33 cellular contexts compared by ENCODE assay signal in the genomic region with DNA sequence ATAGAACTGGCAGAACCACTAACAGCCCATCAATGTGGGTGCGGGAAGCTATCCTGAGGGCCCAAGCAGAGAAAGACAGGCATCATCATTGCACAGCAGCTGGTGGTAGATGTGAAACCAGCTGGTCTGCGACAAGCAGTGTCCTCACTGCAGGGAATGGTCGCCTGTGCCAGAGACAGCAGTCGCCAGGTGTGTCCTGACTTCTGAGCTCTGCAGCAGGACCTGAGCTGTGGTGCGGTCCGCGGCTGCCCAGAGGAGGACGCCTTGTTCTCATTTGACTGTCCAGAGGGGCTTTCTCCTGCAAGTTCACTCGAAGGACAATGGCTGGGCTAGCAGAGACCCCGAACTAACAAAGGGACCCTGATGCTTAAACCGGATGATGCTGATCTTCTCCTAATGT.
"Had no signal": no experiment of that assay in that cellular context is flagged by ENCODE, and none has a peak within 500 bp of the region (broad histone marks: within the 10 kb centered on the region; RNA-seq: fewer than 3 reads in every experiment).

No MANE protein-coding gene starts in this region.

- H3K27me3 Mint-ChIP-seq: activated CD4-positive, alpha-beta T cell treated with anti-CD3 and anti-CD28 coated beads for 36 hours; activated CD8-positive, alpha-beta T cell treated with anti-CD3 and anti-CD28 coated beads for 36 hours; activated naive CD8-positive, alpha-beta T cell treated with anti-CD3 and anti-CD28 coated beads for 36 hours; activated naive CD8-positive, alpha-beta T cell treated with anti-CD3 and anti-CD28 coated beads, Interleukin-2, amount 50 U/mL, for 24 hours had no signal

- DNase-seq: activated CD4-positive, alpha-beta T cell treated with anti-CD3 and anti-CD28 coated beads for 36 hours; activated CD4-positive, alpha-beta T cell treated with anti-CD3 and anti-CD28 coated beads, Interleukin-2, amount 50 U/mL, for 1 hour; activated CD4-positive, alpha-beta T cell treated with anti-CD3 and anti-CD28 coated beads, Interleukin-2, amount 50 U/mL, for 48 hours; activated CD4-positive, CD25-positive, alpha-beta regulatory T cell; activated CD4-positive, CD25-positive, alpha-beta regulatory T cell treated with anti-CD3 and anti-CD28 coated beads, Interleukin-2, amount 50 U/mL, for 72 hours; activated CD8-positive, alpha-beta memory T cell treated with anti-CD3 and anti-CD28 coated beads for 24 hours; activated CD8-positive, alpha-beta memory T cell treated with anti-CD3 and anti-CD28 coated beads, Interleukin-2, amount 50 U/mL, for 4 hours; activated CD8-positive, alpha-beta T cell treated with anti-CD3 and anti-CD28 coated beads for 36 hours; activated effector memory CD4-positive, alpha-beta T cell treated with anti-CD3 and anti-CD28 coated beads, Interleukin-2, amount 50 U/mL, for 16 hours; activated naive CD4-positive, alpha-beta T cell treated with anti-CD3 and anti-CD28 coated beads for 36 hours; activated naive CD8-positive, alpha-beta T cell treated with anti-CD3 and anti-CD28 coated beads for 36 hours; activated naive CD8-positive, alpha-beta T cell treated with anti-CD3 and anti-CD28 coated beads, Interleukin-2, amount 50 U/mL, for 24 hours; activated T-cell treated with anti-CD3 and anti-CD28 coated beads, Interleukin-2, amount 50 U/mL, for 1 hour; activated T-cell treated with anti-CD3 and anti-CD28 coated beads, Interleukin-2, amount 50 U/mL, for 48 hours; adrenal gland; amygdala; aorta; body of pancreas; caudate nucleus; cortex of kidney; dermis blood vessel endothelial cell; effector CD4-positive, alpha-beta T cell; effector memory CD8-positive, alpha-beta T cell; erythroblast; foreskin keratinocyte; gastrocnemius medialis; glutamatergic neuron; heart left ventricle; T-helper 2 cell had no signal

- H3K9me3 Mint-ChIP-seq: activated CD8-positive, alpha-beta T cell treated with anti-CD3 and anti-CD28 coated beads for 36 hours; activated naive CD4-positive, alpha-beta T cell treated with anti-CD3 and anti-CD28 coated beads for 36 hours; activated naive CD4-positive, alpha-beta T cell treated with anti-CD3 and anti-CD28 coated beads, Interleukin-2, amount 50 U/mL, for 24 hours; activated naive CD8-positive, alpha-beta T cell treated with anti-CD3 and anti-CD28 coated beads for 36 hours; activated naive CD8-positive, alpha-beta T cell treated with anti-CD3 and anti-CD28 coated beads, Interleukin-2, amount 50 U/mL, for 24 hours; activated T-helper 1 cell treated with anti-CD3 and anti-CD28 coated beads, Interleukin-12 subunit alpha, Interleukin-12 subunit beta, Interleukin-2, Interleukin-4 antibody, amounts not matched to agents 30 ng/mL and 10 ng/mL and 1 ng/mL, durations not matched to agents 14 hours and 24 hours and 36 hours; activated T-helper 2 cell treated with anti-CD3 and anti-CD28 coated beads, Interferon-gamma antibody, Interleukin-2, Interleukin-4, amounts not matched to agents 10 μg/mL and 5 μg/mL and 100 μg/mL, durations not matched to agents 14 hours and 24 hours and 36 hours; effector memory CD8-positive, alpha-beta T cell had no signal

- H3K27me3 ChIP-seq: adrenal gland, body of pancreas, esophagus muscularis mucosa, foreskin keratinocyte, gastrocnemius medialis, heart left ventricle had no signal

- H3K9me3 ChIP-seq: adrenal gland, body of pancreas, esophagus muscularis mucosa, gastrocnemius medialis, heart left ventricle had no signal

- H3K36me3 ChIP-seq: adrenal gland, esophagus muscularis mucosa, gastrocnemius medialis, heart left ventricle had no signal

- H3K4me1 ChIP-seq: adrenal gland, body of pancreas, foreskin keratinocyte, gastrocnemius medialis had no signal

- H3K27ac Mint-ChIP-seq: activated CD4-positive, alpha-beta T cell treated with anti-CD3 and anti-CD28 coated beads for 36 hours; activated CD8-positive, alpha-beta T cell treated with anti-CD3 and anti-CD28 coated beads for 36 hours; activated naive CD4-positive, alpha-beta T cell treated with anti-CD3 and anti-CD28 coated beads for 36 hours; activated naive CD4-positive, alpha-beta T cell treated with anti-CD3 and anti-CD28 coated beads, Interleukin-2, amount 50 U/mL, for 24 hours; activated naive CD8-positive, alpha-beta T cell treated with anti-CD3 and anti-CD28 coated beads for 36 hours; activated naive CD8-positive, alpha-beta T cell treated with anti-CD3 and anti-CD28 coated beads, Interleukin-2, amount 50 U/mL, for 24 hours; activated T-helper 1 cell treated with anti-CD3 and anti-CD28 coated beads, Interleukin-12 subunit alpha, Interleukin-12 subunit beta, Interleukin-2, Interleukin-4 antibody, amounts not matched to agents 30 ng/mL and 10 ng/mL and 1 ng/mL, durations not matched to agents 14 hours and 24 hours and 36 hours; activated T-helper 2 cell treated with anti-CD3 and anti-CD28 coated beads, Interferon-gamma antibody, Interleukin-2, Interleukin-4, amounts not matched to agents 10 μg/mL and 5 μg/mL and 100 μg/mL, durations not matched to agents 14 hours and 24 hours and 36 hours; effector memory CD8-positive, alpha-beta T cell had no signal

- H3K4me1 Mint-ChIP-seq: activated CD4-positive, alpha-beta T cell treated with anti-CD3 and anti-CD28 coated beads for 36 hours; activated naive CD4-positive, alpha-beta T cell treated with anti-CD3 and anti-CD28 coated beads, Interleukin-2, amount 50 U/mL, for 24 hours; activated naive CD8-positive, alpha-beta T cell treated with anti-CD3 and anti-CD28 coated beads for 36 hours; activated naive CD8-positive, alpha-beta T cell treated with anti-CD3 and anti-CD28 coated beads, Interleukin-2, amount 50 U/mL, for 24 hours had no signal

- H3K27ac ChIP-seq: adrenal gland, body of pancreas, esophagus muscularis mucosa, foreskin keratinocyte, gastrocnemius medialis, heart left ventricle had no signal

- H3K4me3 ChIP-seq: adrenal gland, body of pancreas, esophagus muscularis mucosa, gastrocnemius medialis, heart left ventricle had no signal

- H3K36me3 Mint-ChIP-seq: activated naive CD4-positive, alpha-beta T cell treated with anti-CD3 and anti-CD28 coated beads, Interleukin-2, amount 50 U/mL, for 24 hours; activated naive CD8-positive, alpha-beta T cell treated with anti-CD3 and anti-CD28 coated beads for 36 hours had no signal

- H3K4me3 Mint-ChIP-seq: activated CD4-positive, alpha-beta T cell treated with anti-CD3 and anti-CD28 coated beads for 36 hours; activated CD8-positive, alpha-beta T cell treated with anti-CD3 and anti-CD28 coated beads for 36 hours; activated naive CD4-positive, alpha-beta T cell treated with anti-CD3 and anti-CD28 coated beads for 36 hours; activated naive CD4-positive, alpha-beta T cell treated with anti-CD3 and anti-CD28 coated beads, Interleukin-2, amount 50 U/mL, for 24 hours; activated naive CD8-positive, alpha-beta T cell treated with anti-CD3 and anti-CD28 coated beads for 36 hours; activated naive CD8-positive, alpha-beta T cell treated with anti-CD3 and anti-CD28 coated beads, Interleukin-2, amount 50 U/mL, for 24 hours; activated T-helper 1 cell treated with anti-CD3 and anti-CD28 coated beads, Interleukin-12 subunit alpha, Interleukin-12 subunit beta, Interleukin-2, Interleukin-4 antibody, amounts not matched to agents 30 ng/mL and 10 ng/mL and 1 ng/mL, durations not matched to agents 14 hours and 24 hours and 36 hours; effector memory CD8-positive, alpha-beta T cell had no signal

- ATAC-seq: activated CD4-positive, alpha-beta T cell treated with anti-CD3 and anti-CD28 coated beads for 36 hours; activated CD8-positive, alpha-beta T cell treated with anti-CD3 and anti-CD28 coated beads for 36 hours; activated naive CD8-positive, alpha-beta T cell treated with anti-CD3 and anti-CD28 coated beads, Interleukin-2, amount 50 U/mL, for 24 hours; body of pancreas; effector memory CD8-positive, alpha-beta T cell; foreskin keratinocyte; gastrocnemius medialis; heart left ventricle had no signal
